Comparison of ENCODE assay signal across 23 cellular contexts in the genomic region with DNA sequence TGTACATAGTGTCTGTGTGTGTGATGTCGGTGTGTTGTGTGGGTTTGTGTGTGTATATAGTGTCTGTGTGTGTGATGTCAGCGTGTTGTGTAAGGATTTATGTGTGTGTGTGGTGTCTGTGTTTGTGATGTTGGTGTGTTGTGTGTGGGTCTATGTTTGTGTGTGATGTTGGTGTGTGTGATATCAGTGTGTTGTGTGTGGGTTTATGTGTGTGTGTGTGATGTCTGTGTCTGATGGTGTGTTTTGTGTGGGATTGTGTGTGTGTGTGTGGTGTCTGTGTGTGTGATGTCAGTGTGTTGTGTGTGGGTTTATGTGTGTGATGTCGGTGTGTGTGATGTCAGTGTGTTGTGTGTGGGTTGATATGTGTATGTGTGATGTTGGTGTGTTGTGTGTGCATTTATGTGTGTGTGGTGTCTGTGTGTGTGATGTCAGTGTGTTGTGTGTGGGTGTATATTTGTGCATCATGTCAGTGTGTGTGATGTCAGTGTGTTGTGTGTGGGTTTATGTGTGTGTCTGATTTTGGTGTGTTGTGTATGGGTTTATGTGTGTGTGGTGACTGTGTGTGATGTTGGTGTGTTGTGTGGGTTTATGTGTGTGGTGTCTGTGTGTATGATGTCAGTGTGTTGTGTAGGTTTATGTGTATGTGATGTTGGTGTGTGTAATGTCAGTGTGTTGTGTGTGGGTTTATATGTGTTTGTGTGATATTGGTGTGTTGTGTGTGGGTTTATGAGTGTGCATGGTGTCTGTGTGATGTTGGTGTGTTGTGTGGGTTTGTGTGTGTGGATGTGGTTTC.
DNase-seq lines count a peak whose midpoint lies in the region; ATAC-seq, FAIRE-seq and TF ChIP-seq lines count a peak whose summit lies in the region.
"Had no signal": no experiment of that assay in that cellular context is flagged by ENCODE, and none has a peak within 500 bp of the region (broad histone marks: within the 10 kb centered on the region; RNA-seq: fewer than 3 reads in every experiment).

No MANE protein-coding gene starts in this region.

- no TSS peak for BruUV-seq in HepG2 (replicated peaks; lab: Mats Ljungman, UMichigan)
- no TSS peak for BruUV-seq in endothelial cell of umbilical vein (replicated peaks; lab: Mats Ljungman, UMichigan)

- no peak overlapping the region for H3K4ac ChIP-seq in neuronal stem cell (ENCODE audit: low read length)

- no peak overlapping the region for H2AK5ac ChIP-seq in neuronal stem cell (ENCODE audit: low read depth, low read length)

- H2BK120ac ChIP-seq in neuronal stem cell (ENCODE audit: low read depth, low read length) = peak overlapping the region; percentile 3

- H3K4me1 ChIP-seq in HepG2 (ENCODE audit: insufficient read depth, low read length) (no peaks in the 10 kb centered on the region), right lobe of liver (no peaks in the 10 kb centered on the region), endothelial cell of umbilical vein (ENCODE audit: control insufficient read depth, extremely low read depth, insufficient read depth, low read length) (no peaks in the 10 kb centered on the region), neuronal stem cell (ENCODE audit: control insufficient read depth in 2 of 2, insufficient read depth in 1 of 2, low read depth in 1 of 2, low read length in 2 of 2) (no peaks in the 10 kb centered on the region)
- H3K4me1 ChIP-seq: Caco-2 had no signal

- CTCF ChIA-PET in HepG2 (lab: Yijun Ruan, JAX; ENCODE audit: low intra/inter-chr PET ratio, low total read pairs) (no interaction called here), endothelial cell of umbilical vein (lab: Charles Lee) (interaction anchor here (0.7 to 3.9 kb wide), 3 partner anchors 13 to 138 kb away, joined by 3 to 13 read pairs (median 4); no protein-coding TSS in a partner anchor)

- H3K27me3 Mint-ChIP-seq in T-helper 2 cell treated with Interferon-gamma antibody and Interleukin-4, amounts not matched to agents 5 μg/mL and 100 μg/mL, for 36 hours (ENCODE audit: low read depth) = peaks cover 13% of the 10 kb centered on the region

- H3K14ac ChIP-seq in neuronal stem cell (ENCODE audit: low read length) = peak overlapping the region; percentile 57

- POLR2A ChIA-PET in HepG2 (lab: Yijun Ruan, JAX) = interaction anchor here (0.5 kb wide), 1 partner anchor 162 kb away, joined by 3 read pairs; no protein-coding TSS in a partner anchor
- POLR2A ChIA-PET in endothelial cell of umbilical vein (lab: Charles Lee) = no interaction called here

- no peak overlapping the region for H3K18ac ChIP-seq in neuronal stem cell (ENCODE audit: low read length)

- no peak overlapping the region for H3K27ac Mint-ChIP-seq in T-helper 2 cell treated with Interferon-gamma antibody and Interleukin-4, amounts not matched to agents 5 μg/mL and 100 μg/mL, for 36 hours
- H3K27ac Mint-ChIP-seq: CD4-positive, alpha-beta memory T cell had no signal

- peak overlapping the region; percentile 17 for H3K23ac ChIP-seq in neuronal stem cell (ENCODE audit: low read depth, low read length, poor library complexity)

- peaks cover 4% of the 10 kb centered on the region for H3K79me1 ChIP-seq in neuronal stem cell (ENCODE audit: low read depth, low read length)

- no peak overlapping the region for H4K8ac ChIP-seq in neuronal stem cell (ENCODE audit: low read depth, low read length)

- no peak overlapping the region for H3K9ac ChIP-seq in HepG2 (ENCODE audit: insufficient read depth, low read depth, low read length)
- no peak overlapping the region for H3K9ac ChIP-seq in endothelial cell of umbilical vein (replicated peaks; ENCODE audit: extremely low read depth, insufficient read depth, low read length)
- H3K9ac ChIP-seq in neuronal stem cell (ENCODE audit: low read depth, low read length, poor library complexity) = no peak overlapping the region
- H3K9ac ChIP-seq: BLaER1 treated with 17β-estradiol and CSF1 and Interleukin-3, amounts not matched to agents 10 nM and 100 nM; KMS-11 had no signal

- H3K79me2 ChIP-seq in HepG2 (ENCODE audit: insufficient read depth, low read length) (no peaks in the 10 kb centered on the region), endothelial cell of umbilical vein (ENCODE audit: control insufficient read depth, insufficient read depth, low read length) (no peaks in the 10 kb centered on the region)

- no peaks in the 10 kb centered on the region for H3K9me1 ChIP-seq in endothelial cell of umbilical vein (replicated peaks; ENCODE audit: control insufficient read depth, extremely low read depth, insufficient read depth, low read length)

- H3K27me3 ChIP-seq in HepG2 (ENCODE audit: control insufficient read depth in 1 of 2, insufficient read depth in 2 of 2, low read length in 2 of 2) (peaks cover 0 to 1% of the 10 kb centered on the region in 2 experiments; a peak in 2 of 5 replicates), right lobe of liver (no peaks in the 10 kb centered on the region), endothelial cell of umbilical vein (ENCODE audit: control insufficient read depth in 2 of 2, insufficient read depth in 2 of 2, low read length in 2 of 2) (no peaks in the 10 kb centered on the region), neuronal stem cell (ENCODE audit: control insufficient read depth in 3 of 3, insufficient read depth in 3 of 3, low read depth in 1 of 3, low read length in 3 of 3) (no peaks in the 10 kb centered on the region)
- H3K27me3 ChIP-seq: BLaER1 treated with 17β-estradiol and CSF1 and Interleukin-3, amounts not matched to agents 10 nM and 100 nM had no signal

- no peak overlapping the region for H2BK5ac ChIP-seq in neuronal stem cell (ENCODE audit: low read length)

- H3K27ac ChIP-seq in HepG2 (ENCODE audit: extremely low read length, insufficient read depth, low read length) (no peak overlapping the region), right lobe of liver (no peak overlapping the region), endothelial cell of umbilical vein (ENCODE audit: insufficient read depth, low read depth, low read length) (no peak overlapping the region), neuronal stem cell (replicated peaks; ENCODE audit: low read length) (no peak overlapping the region)
- H3K27ac ChIP-seq: KMS-11, PC-9, RWPE1, SK-N-MC had no signal

- TF ChIP-seq EP300 in HepG2 (IDR thresholded peaks at IDR 0.05; ENCODE audit: low read depth in 2 of 2, low read length in 2 of 2) (no peak), HepG2 (CRISPR knock-in tag; IDR thresholded peaks at IDR 0.05; ENCODE audit: borderline replicate concordance) (no peak)

- no peak overlapping the region for H2BK12ac ChIP-seq in neuronal stem cell (ENCODE audit: low read length)

- H3K9me3 ChIP-seq in HepG2 (ENCODE audit: low read length) = no peaks in the 10 kb centered on the region
- H3K9me3 ChIP-seq in right lobe of liver = no peaks in the 10 kb centered on the region
- no peaks in the 10 kb centered on the region for H3K9me3 ChIP-seq in endothelial cell of umbilical vein (replicated peaks; ENCODE audit: control insufficient read depth, insufficient read depth, low read length)
- H3K9me3 ChIP-seq in neuronal stem cell (replicated peaks in 1 of 2; ENCODE audit: control insufficient read depth in 2 of 2, insufficient read depth in 1 of 2, low read depth in 1 of 2, low read length in 2 of 2) = no peaks in the 10 kb centered on the region

- H4K20me1 ChIP-seq in HepG2 (ENCODE audit: insufficient read depth, low read length) (no peaks in the 10 kb centered on the region), endothelial cell of umbilical vein (replicated peaks; ENCODE audit: control insufficient read depth, extremely low read depth, insufficient read depth, low read length) (no peaks in the 10 kb centered on the region)
- H4K20me1 ChIP-seq: BLaER1 treated with 17β-estradiol and CSF1 and Interleukin-3, amounts not matched to agents 10 nM and 100 nM had no signal

- in situ Hi-C loops in HepG2 (cut with HindIII; ENCODE audit: extremely low pct_ligation_motif_present, low pct_unique_long_range_greater_than_20kb) = no loop called here

- FAIRE-seq in HepG2 (lab: Jason Lieb, UNC) (peak; percentile 63), endothelial cell of umbilical vein (lab: Jason Lieb, UNC) (peak; percentile 53)

- H3K36me3 ChIP-seq in HepG2 (replicated peaks in 1 of 2; ENCODE audit: control insufficient read depth in 1 of 2, insufficient read depth in 2 of 2, low read length in 2 of 2) = no peaks in the 10 kb centered on the region
- H3K36me3 ChIP-seq in right lobe of liver = no peaks in the 10 kb centered on the region
- H3K36me3 ChIP-seq in endothelial cell of umbilical vein (ENCODE audit: control insufficient read depth in 2 of 2, extremely low read depth in 1 of 2, insufficient read depth in 2 of 2, low read length in 2 of 2) = no peaks in the 10 kb centered on the region
- H3K36me3 ChIP-seq in neuronal stem cell (replicated peaks in 1 of 2; ENCODE audit: control insufficient read depth in 2 of 2, insufficient read depth in 2 of 2, low read length in 2 of 2) = no peaks in the 10 kb centered on the region
- H3K36me3 ChIP-seq: BLaER1 treated with 17β-estradiol and CSF1 and Interleukin-3, amounts not matched to agents 10 nM and 100 nM had no signal

- dilution Hi-C loops in endothelial cell of umbilical vein (cut with MboI; ENCODE audit: extremely low pct_ligation_motif_present, low sequenced_read_pairs) = no loop called here

- H2AFZ ChIP-seq in HepG2 (ENCODE audit: low read length) = no peak overlapping the region
- no peak overlapping the region for H2AFZ ChIP-seq in endothelial cell of umbilical vein (ENCODE audit: low read depth, low read length)
- H2AFZ ChIP-seq in neuronal stem cell (ENCODE audit: low read length) = no peak overlapping the region
- H2AFZ ChIP-seq: PC-9 had no signal

- H3K4me3 ChIP-seq in HepG2 (replicated peaks in 1 of 3; ENCODE audit: insufficient read depth in 1 of 3, low read depth in 2 of 3, low read length in 3 of 3) = no peak overlapping the region
- no peak overlapping the region for H3K4me3 ChIP-seq in right lobe of liver
- H3K4me3 ChIP-seq in endothelial cell of umbilical vein (replicated peaks in 1 of 3; ENCODE audit: insufficient read depth in 1 of 3, low read depth in 1 of 3, low read length in 3 of 3) = no peak overlapping the region
- peak overlapping the region in 1 of 2 donors; percentile 33 for H3K4me3 ChIP-seq in neuronal stem cell (ENCODE audit: low read length in 2 of 2)
- no peak overlapping the region for H3K4me3 ChIP-seq in lower leg skin (ENCODE audit: low read depth, poor library complexity, severe bottlenecking)
- H3K4me3 ChIP-seq: BLaER1 treated with 17β-estradiol and CSF1 and Interleukin-3, amounts not matched to agents 10 nM and 100 nM; PC-9; SK-N-MC had no signal

- H3K4me2 ChIP-seq in HepG2 (ENCODE audit: low read depth, low read length) = no peak overlapping the region
- no peak overlapping the region for H3K4me2 ChIP-seq in endothelial cell of umbilical vein (ENCODE audit: insufficient read depth, low read length)
- H3K4me2 ChIP-seq in neuronal stem cell (ENCODE audit: insufficient read depth, low read length, poor library complexity, severe bottlenecking) = no peak overlapping the region
- H3K4me2 ChIP-seq: KMS-11, PC-9 had no signal

- TF ChIP-seq RAD21 in HepG2 (CRISPR knock-in tag; IDR thresholded peaks at IDR 0.05) = no peak

- H4K91ac ChIP-seq in neuronal stem cell (ENCODE audit: low read depth, low read length, poor library complexity) = no peak overlapping the region

- no peak for DNase-seq in HepG2 (ENCODE audit: low spot score)
- no peak for DNase-seq in right lobe of liver
- DNase-seq in endothelial cell of umbilical vein (ENCODE audit: low read depth, low spot score) = no peak
- no peak for DNase-seq in neuronal stem cell (ENCODE audit: low spot score)
- no peak for DNase-seq in lower leg skin (ENCODE audit: low spot score in 2 of 2)
- no peak for DNase-seq in HK-2 (ENCODE audit: unreplicated experiment)
- no peak for DNase-seq in stimulated activated CD4-positive, alpha-beta T cell treated with anti-CD3 and anti-CD28 coated beads, Interleukin-1b, Interleukin-23, amount 100 ng/mL, for 48 hours
- DNase-seq in T-helper 2 cell treated with Interferon-gamma antibody and Interleukin-4, amounts not matched to agents 5 μg/mL and 100 μg/mL, for 36 hours (ENCODE audit: low spot score) = no peak
- DNase-seq: 8988T; Caco-2; CD4-positive, alpha-beta memory T cell; DMS 273 treated with DMSO at 0.1 percent for 48 hours; DMS79 treated with DMSO at 0.1 percent for 48 hours; GOT3; MV-4-11; NCI-H1105 treated with DMSO at 0.1 percent for 48 hours; NCI-H2029 treated with DMSO at 0.1 percent for 48 hours; NCI-H748 treated with DMSO at 0.1 percent for 48 hours had no signal

- no peak overlapping the region for H3K4me3 Mint-ChIP-seq in T-helper 2 cell treated with Interferon-gamma antibody and Interleukin-4, amounts not matched to agents 5 μg/mL and 100 μg/mL, for 36 hours
- H3K4me3 Mint-ChIP-seq: CD4-positive, alpha-beta memory T cell had no signal

- no peaks in the 10 kb centered on the region for H3K4me1 Mint-ChIP-seq in T-helper 2 cell treated with Interferon-gamma antibody and Interleukin-4, amounts not matched to agents 5 μg/mL and 100 μg/mL, for 36 hours (ENCODE audit: low read depth)
- H3K4me1 Mint-ChIP-seq: CD4-positive, alpha-beta memory T cell had no signal

- no peak for TF ChIP-seq CTCF in HepG2 (CRISPR knock-in tag; IDR thresholded peaks at IDR 0.05)
- TF ChIP-seq CTCF in right lobe of liver (IDR thresholded peaks at IDR 0.05) = no peak
- no peak for TF ChIP-seq CTCF in endothelial cell of umbilical vein (IDR thresholded peaks at IDR 0.05; ENCODE audit: extremely low read depth in 1 of 2, insufficient read depth in 1 of 2, low read depth in 1 of 2, low read length in 2 of 2)
- TF ChIP-seq CTCF in lower leg skin (IDR thresholded peaks at IDR 0.05) = peak in 1 of 3 donors; percentile 30

- ATAC-seq in HepG2 (no peak), right lobe of liver (no peak)

- intact Hi-C loops in HepG2 (cut with micrococcal nuclease; ENCODE audit: unreplicated experiment) (no loop called here), right lobe of liver (cut with DNase I) (no loop called here), endothelial cell of umbilical vein (cut with micrococcal nuclease) (loop anchor here (10.0 kb wide), 1 partner anchor 394 kb away; no protein-coding TSS in a partner anchor), lower leg skin (cut with DNase I; ENCODE audit: low total_unique reads) (no loop called here)

- H2BK15ac ChIP-seq in neuronal stem cell (ENCODE audit: low read length) = no peak overlapping the region

- H3K9me3 Mint-ChIP-seq in T-helper 2 cell treated with Interferon-gamma antibody and Interleukin-4, amounts not matched to agents 5 μg/mL and 100 μg/mL, for 36 hours = no peaks in the 10 kb centered on the region

- 36% methylated on average over 3 of the region's 3 CpGs for WGBS in HepG2 (ENCODE audit: low lambda C conversion rate)
- 63% methylated on average over 3 of the region's 3 CpGs for WGBS in right lobe of liver (ENCODE audit: insufficient coverage, low coverage, low lambda C conversion rate, missing lambda C conversion rate)
- WGBS in neuronal stem cell (ENCODE audit: extremely low coverage in 2 of 2, insufficient read length in 2 of 2, insufficient replicate concordance in 1 of 2), 2 donors = 100% methylated on average over 3 of the region's 3 CpGs; no CpG with 5 or more reads in 1 of the 2 donors
- WGBS in lower leg skin, 2 donors = 87 to 92% methylated on average over 3 of the region's 3 CpGs

- H3K36me3 Mint-ChIP-seq in T-helper 2 cell treated with Interferon-gamma antibody and Interleukin-4, amounts not matched to agents 5 μg/mL and 100 μg/mL, for 36 hours (ENCODE audit: low read depth) = no peaks in the 10 kb centered on the region
- H3K36me3 Mint-ChIP-seq: CD4-positive, alpha-beta memory T cell had no signal

- no peak for TF ChIP-seq POLR2A in HepG2 (IDR thresholded peaks at IDR 0.05; ENCODE audit: insufficient read depth in 1 of 2, low read depth in 2 of 2, low read length in 2 of 2)
- no peak for TF ChIP-seq POLR2A in right lobe of liver (IDR thresholded peaks at IDR 0.05)
- no peak for TF ChIP-seq POLR2A in endothelial cell of umbilical vein (IDR thresholded peaks at IDR 0.05; ENCODE audit: low read depth, low read length)
- TF ChIP-seq POLR2A in lower leg skin (IDR thresholded peaks at IDR 0.05) = no peak
